ENCODE assay signal across 8 cellular contexts in the genomic region with DNA sequence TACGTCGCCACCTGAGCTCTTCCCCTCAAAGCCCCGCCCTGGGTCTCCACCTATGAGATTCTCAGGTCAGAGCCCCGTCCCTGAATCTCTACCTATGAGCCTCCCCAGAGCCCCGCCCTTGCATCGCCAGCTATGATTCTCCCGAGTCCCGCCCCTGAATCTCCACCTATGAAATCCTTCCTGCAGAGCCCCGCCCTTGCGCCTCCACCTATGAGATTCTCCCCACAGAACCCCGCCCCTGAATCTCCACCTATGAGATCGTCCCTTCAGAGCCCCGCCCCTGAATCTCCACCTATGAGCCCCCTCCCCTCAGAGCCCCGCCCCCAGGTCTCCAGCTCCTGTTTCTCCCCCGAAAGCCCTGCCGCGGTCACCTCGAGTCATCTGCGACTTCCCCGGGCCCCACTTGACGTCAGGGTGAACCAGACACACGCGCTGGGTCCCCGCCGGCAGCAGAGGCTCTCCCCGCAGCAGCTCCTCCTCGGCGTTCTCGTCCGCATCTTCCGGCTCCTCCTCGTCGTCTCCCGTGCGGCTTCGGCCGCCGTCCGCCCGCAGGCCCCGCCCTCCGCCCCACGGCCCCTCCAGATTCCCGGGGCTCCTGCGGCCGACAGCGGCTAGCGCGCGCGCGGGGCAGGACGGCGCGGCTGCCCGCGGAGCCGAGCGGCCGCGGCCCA. TPM values are rescaled to one million over a fixed set of nuclear protein-coding genes. Genes with fewer than 3 reads are reported as not detected.
A peak's percentile ranks its signal among the peaks of the same experiment; 100 is the strongest.
DNase-seq lines count a peak whose midpoint lies in the region; ATAC-seq, FAIRE-seq and TF ChIP-seq lines count a peak whose summit lies in the region.

No MANE protein-coding gene starts in this region.

- dilution Hi-C loops in endothelial cell of umbilical vein (cut with MboI; ENCODE audit: extremely low pct_ligation_motif_present, low sequenced_read_pairs) = no loop called here

- peaks cover 17% of the 10 kb centered on the region for H3K4me1 Mint-ChIP-seq in activated CD8-positive, alpha-beta T cell treated with anti-CD3 and anti-CD28 coated beads for 36 hours (ENCODE audit: low read depth)

- intact Hi-C loops in activated CD8-positive, alpha-beta T cell treated with anti-CD3 and anti-CD28 coated beads for 36 hours (cut with micrococcal nuclease) = no loop called here
- intact Hi-C loops in endothelial cell of umbilical vein (cut with micrococcal nuclease) = loop anchor here (1.0 kb wide), 3 partner anchors 35 to 69 kb away; no protein-coding TSS in a partner anchor

- H3K27me3 ChIP-seq in endothelial cell of umbilical vein (ENCODE audit: control insufficient read depth in 2 of 2, insufficient read depth in 2 of 2, low read length in 2 of 2) = no peaks in the 10 kb centered on the region
- peaks cover 9 to 22% of the 10 kb centered on the region in 2 donors for H3K27me3 ChIP-seq in muscle layer of colon (ENCODE audit: control insufficient read depth in 1 of 2, insufficient read depth in 2 of 2, low read length in 2 of 2)

- peaks cover 16% of the 10 kb centered on the region for H3K36me3 Mint-ChIP-seq in activated CD8-positive, alpha-beta T cell treated with anti-CD3 and anti-CD28 coated beads for 36 hours (ENCODE audit: low read depth)

- no peaks in the 10 kb centered on the region for H3K27me3 Mint-ChIP-seq in activated CD8-positive, alpha-beta T cell treated with anti-CD3 and anti-CD28 coated beads for 36 hours

- H3K4me2 ChIP-seq in endothelial cell of umbilical vein (ENCODE audit: insufficient read depth, low read length) = peak overlapping the region; percentile 58

- H3K36me3 ChIP-seq in endothelial cell of umbilical vein (ENCODE audit: control insufficient read depth in 2 of 2, extremely low read depth in 1 of 2, insufficient read depth in 2 of 2, low read length in 2 of 2) (peaks cover 4 to 5% of the 10 kb centered on the region in 2 experiments), muscle layer of colon (ENCODE audit: insufficient read depth, low read length) (peaks cover 5% of the 10 kb centered on the region)

- H3K27ac ChIP-seq in endothelial cell of umbilical vein (ENCODE audit: insufficient read depth, low read depth, low read length) = peak overlapping the region; percentile 73
- peak overlapping the region; percentile 85 for H3K27ac ChIP-seq in muscle layer of colon (ENCODE audit: low read depth, low read length)

- FAIRE-seq in endothelial cell of umbilical vein (lab: Jason Lieb, UNC) = no peak

- H3K79me2 ChIP-seq in endothelial cell of umbilical vein (ENCODE audit: control insufficient read depth, insufficient read depth, low read length) = peaks cover 19% of the 10 kb centered on the region

- no peaks in the 10 kb centered on the region for H3K9me3 Mint-ChIP-seq in activated CD8-positive, alpha-beta T cell treated with anti-CD3 and anti-CD28 coated beads for 36 hours

- TF ChIP-seq CTCF in AG09309 (IDR thresholded peaks at IDR 0.05; ENCODE audit: control insufficient read depth, insufficient read depth, low read depth, low read length, missing control alignments) (no peak), endothelial cell of umbilical vein (IDR thresholded peaks at IDR 0.05; ENCODE audit: extremely low read depth in 1 of 2, insufficient read depth in 1 of 2, low read depth in 1 of 2, low read length in 2 of 2) (no peak)
- TF ChIP-seq CTCF in activated CD8-positive, alpha-beta T cell treated with anti-CD3 and anti-CD28 coated beads for 36 hours (IDR thresholded peaks at IDR 0.05) = no peak

- no TSS peak for BruUV-seq in endothelial cell of umbilical vein (replicated peaks; lab: Mats Ljungman, UMichigan)

- CTCF ChIA-PET in activated CD8-positive, alpha-beta T cell treated with anti-CD3 and anti-CD28 coated beads for 36 hours (lab: Charles Lee) = no interaction called here
- CTCF ChIA-PET in endothelial cell of umbilical vein (lab: Charles Lee) = no interaction called here

- no peaks in the 10 kb centered on the region for H3K9me1 ChIP-seq in endothelial cell of umbilical vein (replicated peaks; ENCODE audit: control insufficient read depth, extremely low read depth, insufficient read depth, low read length)

- H4K20me1 ChIP-seq in endothelial cell of umbilical vein (replicated peaks; ENCODE audit: control insufficient read depth, extremely low read depth, insufficient read depth, low read length) = no peaks in the 10 kb centered on the region

- peak; percentile 92 for DNase-seq in AG09309 (ENCODE audit: low read depth)
- peak; percentile 100 for DNase-seq in activated CD8-positive, alpha-beta T cell treated with anti-CD3 and anti-CD28 coated beads for 36 hours
- DNase-seq in endothelial cell of umbilical vein (ENCODE audit: low read depth, low spot score) = peak; percentile 98
- DNase-seq in stimulated activated CD8-positive, alpha-beta memory T cell treated with anti-CD3 and anti-CD28 coated beads, Interleukin-7, amount 100 ng/mL, for 4 hours (ENCODE audit: low read depth in 2 of 2) = peak; percentile 93 to 98
- DNase-seq in hypothalamus (lab: John Stamatoyannopoulos, UW) = no peak

- no peak for TF ChIP-seq POLR2A in endothelial cell of umbilical vein (IDR thresholded peaks at IDR 0.05; ENCODE audit: low read depth, low read length)

- POLR2A ChIA-PET in activated CD8-positive, alpha-beta T cell treated with anti-CD3 and anti-CD28 coated beads for 36 hours (lab: Charles Lee) = no interaction called here
- POLR2A ChIA-PET in endothelial cell of umbilical vein (lab: Charles Lee) = no interaction called here

- peak overlapping the region; percentile 59 for H3K4me3 ChIP-seq in AG09309 (ENCODE audit: control insufficient read depth, low read depth, low read length)
- H3K4me3 ChIP-seq in endothelial cell of umbilical vein (replicated peaks in 1 of 3; ENCODE audit: insufficient read depth in 1 of 3, low read depth in 1 of 3, low read length in 3 of 3) = peak overlapping the region; percentile 56 to 84 (median 80)
- peak overlapping the region; percentile 55 to 80 for H3K4me3 ChIP-seq in muscle layer of colon (ENCODE audit: low read depth in 1 of 2, low read length in 2 of 2)

- H3K9me3 ChIP-seq in endothelial cell of umbilical vein (replicated peaks; ENCODE audit: control insufficient read depth, insufficient read depth, low read length) (no peaks in the 10 kb centered on the region), muscle layer of colon (ENCODE audit: low read length) (no peaks in the 10 kb centered on the region)

- H3K4me1 ChIP-seq in endothelial cell of umbilical vein (ENCODE audit: control insufficient read depth, extremely low read depth, insufficient read depth, low read length) (peaks cover 5% of the 10 kb centered on the region), muscle layer of colon (ENCODE audit: insufficient read depth, low read length) (peaks cover 15% of the 10 kb centered on the region)

- peak; percentile 59 for ATAC-seq in GM19438 (IDR thresholded peaks at IDR 0.05; ENCODE audit: low read depth, unreplicated experiment)
- ATAC-seq in HG03575 (IDR thresholded peaks at IDR 0.05; ENCODE audit: extremely low read depth, insufficient number of reproducible peaks, low FRiP score, unreplicated experiment) = peak; percentile 55
- ATAC-seq in activated CD8-positive, alpha-beta T cell treated with anti-CD3 and anti-CD28 coated beads for 36 hours = peak; percentile 72

- H2AFZ ChIP-seq in endothelial cell of umbilical vein (ENCODE audit: low read depth, low read length) = peak overlapping the region; percentile 81

- H3K4me3 Mint-ChIP-seq in activated CD8-positive, alpha-beta T cell treated with anti-CD3 and anti-CD28 coated beads for 36 hours = peak overlapping the region; percentile 89

- H3K27ac Mint-ChIP-seq in activated CD8-positive, alpha-beta T cell treated with anti-CD3 and anti-CD28 coated beads for 36 hours = peak overlapping the region; percentile 99

- H3K9ac ChIP-seq in endothelial cell of umbilical vein (replicated peaks; ENCODE audit: extremely low read depth, insufficient read depth, low read length) (peak overlapping the region; percentile 77), muscle layer of colon (ENCODE audit: low read length) (no peak overlapping the region)

TF ChIP-seq in endothelial cell of umbilical vein, 7 proteins besides CTCF, POLR2A, EP300 and RAD21 (continues in another document):
- TF ChIP-seq, protein P1, sequence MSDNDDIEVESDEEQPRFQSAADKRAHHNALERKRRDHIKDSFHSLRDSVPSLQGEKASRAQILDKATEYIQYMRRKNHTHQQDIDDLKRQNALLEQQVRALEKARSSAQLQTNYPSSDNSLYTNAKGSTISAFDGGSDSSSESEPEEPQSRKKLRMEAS (IDR thresholded peaks at IDR 0.05; ENCODE audit: insufficient read depth, insufficient read length) = no peak
- TF ChIP-seq GATA2 (IDR thresholded peaks at IDR 0.05; ENCODE audit: insufficient read depth, insufficient read length, low read depth, low read length) (no peak), FOS (IDR thresholded peaks at IDR 0.05; ENCODE audit: borderline replicate concordance, insufficient read depth, low read length) (no peak), MYC (IDR thresholded peaks at IDR 0.05; ENCODE audit: low read depth, low read length) (no peak), EZH2 (IDR thresholded peaks at IDR 0.05; ENCODE audit: borderline replicate concordance, low read depth, low read length, severe bottlenecking) (no peak), JUN (IDR thresholded peaks at IDR 0.05; ENCODE audit: borderline replicate concordance, insufficient read depth, insufficient read length, low read depth) (no peak)

RNA-seq across cellular contexts. Expression of gene GTPBP6, which starts 0.4 kb away (rescaled TPM):
- 10 to 100 TPM; 68.0 to 68.3 TPM for total RNA-seq in activated CD8-positive, alpha-beta T cell treated with anti-CD3 and anti-CD28 coated beads for 36 hours
- total RNA-seq in endothelial cell of umbilical vein = 62.1 and 63.5 TPM in 2 replicates
- 39.1 and 40.4 TPM in 2 replicates for polyA plus RNA-seq in endothelial cell of umbilical vein
- 28.7 and 38.5 TPM in 2 replicates for polyA plus RNA-seq in endothelial cell of umbilical vein (2011; cell fraction: cytosol; rRNA removed)
- polyA plus RNA-seq in endothelial cell of umbilical vein (2011; cell fraction: nucleus; rRNA removed) = 32.2 and 34.8 TPM in 2 replicates
- 27.7 and 38.8 TPM in 2 replicates for polyA plus RNA-seq in endothelial cell of umbilical vein (2012)
- polyA minus RNA-seq in endothelial cell of umbilical vein = 21.0 and 27.8 TPM in 2 replicates
- 17.6 TPM for polyA minus RNA-seq in endothelial cell of umbilical vein (2011; cell fraction: cytosol; rRNA and poly(A)+ RNA removed)
- 11.4 and 15.5 TPM in 2 replicates for polyA minus RNA-seq in endothelial cell of umbilical vein (2011; cell fraction: nucleus; rRNA and poly(A)+ RNA removed)

RNA-seq across cellular contexts. Expression of gene PLCXD1, which starts 37.0 kb away (rescaled TPM):
- total RNA-seq in activated CD8-positive, alpha-beta T cell treated with anti-CD3 and anti-CD28 coated beads for 36 hours = 10 to 100 TPM; 63.9 to 65.7 TPM
- 13.5 and 16.8 TPM in 2 replicates for total RNA-seq in endothelial cell of umbilical vein
- polyA plus RNA-seq in endothelial cell of umbilical vein = 11.7 and 12.3 TPM in 2 replicates
- polyA plus RNA-seq in endothelial cell of umbilical vein (2011; cell fraction: cytosol; rRNA removed) = 9.0 and 9.3 TPM in 2 replicates
- polyA plus RNA-seq in endothelial cell of umbilical vein (2011; cell fraction: nucleus; rRNA removed) = 22.3 and 23.8 TPM in 2 replicates
- 7.0 and 13.9 TPM in 2 replicates for polyA plus RNA-seq in endothelial cell of umbilical vein (2012)
- 13.8 and 20.0 TPM in 2 replicates for polyA minus RNA-seq in endothelial cell of umbilical vein
- polyA minus RNA-seq in endothelial cell of umbilical vein (2011; cell fraction: cytosol; rRNA and poly(A)+ RNA removed) = 21.9 TPM
- polyA minus RNA-seq in endothelial cell of umbilical vein (2011; cell fraction: nucleus; rRNA and poly(A)+ RNA removed) = 7.5 and 15.1 TPM in 2 replicates

Comparison
In these comparisons a context has a peak if more than half of its experiments do, and no peak if none do; other contexts are left out.
1. DNase-seq: peak in AG09309 (single experiment), activated CD8-positive, alpha-beta T cell treated with anti-CD3 and anti-CD28 coated beads for 36 hours (single experiment), endothelial cell of umbilical vein (single experiment) and stimulated activated CD8-positive, alpha-beta memory T cell treated with anti-CD3 and anti-CD28 coated beads, Interleukin-7, amount 100 ng/mL, for 4 hours (2 of 2); none in hypothalamus (0 of 51).
2. Peak in every context shown above with its lines, with median percentiles within 50 percentile points of each other: H3K4me3 ChIP-seq and ATAC-seq.